18 cellular contexts compared by ENCODE assay signal in the genomic region with DNA sequence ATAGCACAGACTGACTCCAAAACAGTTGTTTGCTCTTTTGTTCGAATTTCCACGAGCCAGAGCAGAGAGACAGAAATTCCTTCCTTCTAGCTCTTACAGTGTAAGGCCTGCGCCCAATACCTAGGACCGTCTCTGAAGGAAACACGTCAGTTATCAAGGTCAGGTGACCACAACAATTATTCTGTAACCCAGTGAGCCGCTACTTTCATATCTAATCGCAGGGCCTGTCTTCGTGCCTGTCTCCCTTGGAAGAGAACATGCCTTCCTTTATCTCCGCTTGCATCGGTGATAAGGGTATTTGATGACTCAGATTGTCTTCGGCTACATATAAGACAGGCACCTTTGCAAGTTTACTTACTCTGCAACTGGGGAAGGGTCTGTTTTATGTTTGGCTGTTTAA.
"Had no signal": no experiment of that assay in that cellular context is flagged by ENCODE, and none has a peak within 500 bp of the region (broad histone marks: within the 10 kb centered on the region; RNA-seq: fewer than 3 reads in every experiment).

No MANE protein-coding gene starts in this region.

- H3K27ac Mint-ChIP-seq: naive thymus-derived CD4-positive, alpha-beta T cell; progenitor cell of endocrine pancreas had no signal

- ATAC-seq: gastroesophageal sphincter; left cardiac atrium; left ventricle myocardium superior; naive thymus-derived CD4-positive, alpha-beta T cell; right cardiac atrium; upper lobe of right lung had no signal

- H3K27ac ChIP-seq: esophagus squamous epithelium, gastroesophageal sphincter, neutrophil, thyroid gland, upper lobe of right lung had no signal

- H3K36me3 ChIP-seq: esophagus squamous epithelium, gastroesophageal sphincter, neutrophil, thyroid gland, upper lobe of right lung had no signal

- H3K27me3 ChIP-seq: neutrophil, thyroid gland, upper lobe of right lung had no signal

- H3K4me3 Mint-ChIP-seq: central memory CD8-positive, alpha-beta T cell; naive thymus-derived CD4-positive, alpha-beta T cell had no signal

- H3K9me3 ChIP-seq: esophagus squamous epithelium, gastroesophageal sphincter, neutrophil, thyroid gland, upper lobe of right lung had no signal

- H3K4me1 ChIP-seq: gastroesophageal sphincter, thyroid gland, upper lobe of right lung had no signal

- DNase-seq: cortex of kidney; effector memory CD4-positive, alpha-beta T cell; esophagus squamous epithelium; foreskin fibroblast; kidney; left cardiac atrium; left ventricle myocardium superior; naive thymus-derived CD4-positive, alpha-beta T cell; right cardiac atrium; small intestine; stimulated activated CD4-positive, alpha-beta T cell treated with anti-CD3 and anti-CD28 coated beads, Interleukin-2, amount 100 ng/mL, for 48 hours; stimulated activated naive CD4-positive, alpha-beta T cell treated with Interleukin-2 at 50 U/mL for 16 hours; thyroid gland; upper lobe of right lung had no signal

- H3K4me3 ChIP-seq: esophagus squamous epithelium, gastroesophageal sphincter, thyroid gland, upper lobe of right lung had no signal

- FAIRE-seq: kidney, small intestine had no signal
